ENCODE assay signal across 9 cellular contexts in the genomic region with DNA sequence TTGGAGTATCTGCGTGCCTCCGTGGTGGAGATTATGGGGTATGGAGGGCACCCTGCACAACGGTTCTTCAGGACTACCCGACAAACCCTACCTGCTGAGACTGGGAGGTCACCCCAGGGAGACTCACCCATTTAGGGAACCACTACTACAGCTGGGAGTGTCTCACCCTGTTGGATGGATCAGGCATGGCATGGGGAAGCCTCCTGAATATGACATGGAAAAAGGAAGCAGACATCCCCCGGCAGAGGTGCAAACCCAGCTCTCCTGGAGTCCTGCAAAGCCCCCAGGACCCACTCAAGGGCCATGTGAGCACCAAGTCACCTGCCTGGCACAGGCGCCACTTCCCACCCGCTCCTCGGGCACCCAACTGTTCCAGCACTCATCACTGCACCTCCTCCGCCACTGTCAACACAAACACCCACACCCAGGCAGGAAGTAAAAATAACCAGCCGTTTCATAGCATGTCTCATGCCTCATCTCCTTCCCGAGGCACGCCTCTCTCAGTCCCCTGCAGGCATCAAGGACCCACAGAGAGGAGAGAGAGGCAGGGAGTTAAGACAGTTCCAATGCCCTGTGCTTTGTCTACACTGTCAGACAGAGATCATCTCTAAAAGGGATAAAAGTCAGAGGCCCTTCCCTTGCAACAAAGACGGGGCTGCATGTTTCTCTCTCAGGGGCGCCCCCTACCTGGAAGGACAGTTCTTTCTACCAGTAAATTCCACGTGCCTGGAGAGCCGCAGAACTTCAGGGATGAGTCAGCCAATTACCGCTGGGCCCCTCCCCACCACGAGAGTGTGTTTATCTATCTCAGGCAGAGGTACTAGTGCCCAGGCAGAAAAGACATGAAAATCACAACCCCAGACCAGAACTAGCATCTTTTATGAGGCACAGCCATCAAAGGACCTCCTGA.
DNase-seq lines count a peak whose midpoint lies in the region; TF ChIP-seq lines count a peak whose summit lies in the region.
"Had no signal": no experiment of that assay in that cellular context is flagged by ENCODE, and none has a peak within 500 bp of the region (broad histone marks: within the 10 kb centered on the region; RNA-seq: fewer than 3 reads in every experiment).

No MANE protein-coding gene starts in this region.

- no peak overlapping the region for H4K5ac ChIP-seq in H9 (ENCODE audit: insufficient read length, low read depth, low read length)

- no peak overlapping the region for H2BK5ac ChIP-seq in H9 (ENCODE audit: insufficient read length, low read length)

- no peak overlapping the region for H3K4me2 ChIP-seq in H9 (ENCODE audit: insufficient read depth, insufficient read length, low read length)

- no peaks in the 10 kb centered on the region for H3K9me3 Mint-ChIP-seq in H9
- H3K9me3 Mint-ChIP-seq in endodermal cell: no peaks in the 10 kb centered on the region

- CTCF ChIA-PET in GM10248 (lab: Yijun Ruan, JAX): no interaction called here

- H3K4me1 Mint-ChIP-seq in H9: peaks cover 42 to 50% of the 10 kb centered on the region in 2 experiments
- H3K4me1 Mint-ChIP-seq in endodermal cell: peaks cover 35% of the 10 kb centered on the region

- no peak overlapping the region for H3K56ac ChIP-seq in H9 (ENCODE audit: insufficient read length, low read depth, low read length)

- no peak overlapping the region for H4K91ac ChIP-seq in H9 (ENCODE audit: insufficient read length, low read depth, low read length)

- H3K18ac ChIP-seq in H9 (ENCODE audit: insufficient read length, low read depth, low read length): no peak overlapping the region

- H3T11ph ChIP-seq in H9 (ENCODE audit: low read length): no peak overlapping the region

- H3K9ac ChIP-seq in H9 (ENCODE audit: extremely low read depth, insufficient read length, low read length) (no peak overlapping the region), endodermal cell (ENCODE audit: extremely low read depth, low read length, poor library complexity, severe bottlenecking) (no peak overlapping the region)

- POLR2A ChIA-PET in GM10248 (lab: Yijun Ruan, JAX): no interaction called here

- no peak overlapping the region for H2AFZ ChIP-seq in H9 (ENCODE audit: low read length)

- H3K79me2 ChIP-seq in H9 (ENCODE audit: insufficient read depth, low read length): 0 out of 2 replicates have a peak, but pooled peaks cover 3% of the 10 kb centered on the region

- no peak overlapping the region for H4K8ac ChIP-seq in H9 (replicated peaks; ENCODE audit: insufficient read length, low read depth, low read length)

- no peaks in the 10 kb centered on the region for H3K36me3 Mint-ChIP-seq in H9 (ENCODE audit: insufficient read depth in 1 of 3, low read depth in 3 of 3)
- H3K36me3 Mint-ChIP-seq in endodermal cell (ENCODE audit: low read depth): no peaks in the 10 kb centered on the region

- H3K27ac Mint-ChIP-seq in H9: peak overlapping the region; percentile 31 to 68 (median 38); a peak in 5 of 7 replicates
- peak overlapping the region; percentile 77 for H3K27ac Mint-ChIP-seq in endodermal cell

- H3K4ac ChIP-seq in H9 (ENCODE audit: low read depth, low read length): no peak overlapping the region

- no peaks in the 10 kb centered on the region for H3K9me3 ChIP-seq in H9 (ENCODE audit: control insufficient read depth, low read depth, low read length)
- H3K9me3 ChIP-seq in endodermal cell (ENCODE audit: control insufficient read depth, low read length): no peaks in the 10 kb centered on the region

- H3K4me3 Mint-ChIP-seq in H9 (no peak overlapping the region), endodermal cell (no peak overlapping the region)

- no peak overlapping the region for H2BK15ac ChIP-seq in H9 (ENCODE audit: low read depth, low read length)

- H2AK5ac ChIP-seq in H9 (ENCODE audit: insufficient read length, low read length): no peak overlapping the region

- H2BK120ac ChIP-seq in H9 (ENCODE audit: low read depth, low read length, poor library complexity, severe bottlenecking): no peak overlapping the region

- H3K36me3 ChIP-seq in endodermal cell (ENCODE audit: control insufficient read depth, insufficient read depth, low read length): no peaks in the 10 kb centered on the region

- H3K14ac ChIP-seq in H9 (ENCODE audit: insufficient read depth, low read length): no peak overlapping the region

- H2BK20ac ChIP-seq in H9 (ENCODE audit: low read depth, low read length, poor library complexity, severe bottlenecking): no peak overlapping the region

- peak; percentile 34 for DNase-seq in GM10248 (ENCODE audit: extremely low spot score)
- DNase-seq in H9: peak; percentile 78
- DNase-seq in NCI-H2029 (lab: John Stamatoyannopoulos, UW): peak; percentile 59
- DNase-seq in activated CD4-positive, alpha-beta T cell treated with anti-CD3 and anti-CD28 coated beads, Interleukin-2, amount 50 U/mL, for 48 hours: peak; percentile 87 to 90
- DNase-seq in endodermal cell: peak; percentile 93
- DNase-seq in stimulated activated CD4-positive, alpha-beta T cell treated with anti-CD3 and anti-CD28 coated beads, Interleukin-2, amount 100 ng/mL, for 4 hours (ENCODE audit: low read depth): peak; percentile 77
- DNase-seq in pons (ENCODE audit: low spot score): no peak
- no peak for DNase-seq in OCI-M2 (lab: John Stamatoyannopoulos, UW; ENCODE audit: unreplicated experiment)

- no peaks in the 10 kb centered on the region for H4K20me1 ChIP-seq in H9 (ENCODE audit: control insufficient read depth, insufficient read depth, insufficient read length)

- H3K4me3 ChIP-seq in endodermal cell (ENCODE audit: low read length): no peak overlapping the region
- H3K4me3 ChIP-seq: skin epidermis had no signal

- H3K27me3 Mint-ChIP-seq in H9 (ENCODE audit: low read depth): no peaks in the 10 kb centered on the region
- H3K27me3 Mint-ChIP-seq in endodermal cell (ENCODE audit: insufficient read depth): no peaks in the 10 kb centered on the region

- H3K23me2 ChIP-seq in H9 (ENCODE audit: insufficient read length, low read depth, low read length, poor library complexity, severe bottlenecking): no peaks in the 10 kb centered on the region

- H3K23ac ChIP-seq in H9 (ENCODE audit: insufficient read length, low read depth, low read length): no peak overlapping the region

- no peak overlapping the region for H3K27ac ChIP-seq in H9 (ENCODE audit: insufficient read length, low read depth, low read length)
- H3K27ac ChIP-seq in endodermal cell (ENCODE audit: low read depth, low read length): no peak overlapping the region

- H2BK12ac ChIP-seq in H9 (ENCODE audit: insufficient read length, low read depth, low read length): no peak overlapping the region

- H3K4me1 ChIP-seq in H9 (ENCODE audit: insufficient read depth, low read length): peaks cover 7% of the 10 kb centered on the region
- H3K4me1 ChIP-seq in endodermal cell (ENCODE audit: control insufficient read depth, insufficient read depth, low read length): no peaks in the 10 kb centered on the region

- WGBS in H9 (ENCODE audit: extremely low coverage, insufficient read length, low lambda C conversion rate): no CpG with 5 or more reads among the region's 18 CpGs
- 73 to 76% methylated on average over 13 to 18 of the region's 18 CpGs for WGBS in endodermal cell (ENCODE audit: insufficient coverage in 1 of 2, insufficient read length in 1 of 2), 2 experiments

- TF ChIP-seq CTCF in GM10248 (IDR thresholded peaks at IDR 0.05; ENCODE audit: control extremely low read depth, extremely low read depth, low read depth, missing control alignments): peak; percentile 29
- peak; percentile 72 for TF ChIP-seq CTCF in H9 (conservative IDR thresholded peaks at IDR 0.05)
- TF ChIP-seq CTCF in endodermal cell (conservative IDR thresholded peaks at IDR 0.05): peak; percentile 74

- H3K27me3 ChIP-seq in H9 (ENCODE audit: insufficient read depth, low read length) (no peaks in the 10 kb centered on the region), endodermal cell (ENCODE audit: control insufficient read depth, insufficient read depth, low read length, poor library complexity, severe bottlenecking) (no peaks in the 10 kb centered on the region)

- H3K79me1 ChIP-seq in H9 (ENCODE audit: insufficient read depth, low read depth, low read length, poor library complexity, severe bottlenecking): no peaks in the 10 kb centered on the region

Comparison
In these comparisons a context has a peak if more than half of its experiments do, and no peak if none do; other contexts are left out.
1. DNase-seq: peak in GM10248 (single experiment), H9 (single experiment), NCI-H2029 (single experiment), activated CD4-positive, alpha-beta T cell treated with anti-CD3 and anti-CD28 coated beads, Interleukin-2, amount 50 U/mL, for 48 hours (2 of 2), endodermal cell (single experiment) and stimulated activated CD4-positive, alpha-beta T cell treated with anti-CD3 and anti-CD28 coated beads, Interleukin-2, amount 100 ng/mL, for 4 hours (single experiment); none in pons (single experiment) and OCI-M2 (single experiment).
2. Peak in every context shown above with its lines, with median percentiles within 50 percentile points of each other: CTCF ChIP-seq.